1 cellular context compared by ENCODE assay signal in the genomic region with DNA sequence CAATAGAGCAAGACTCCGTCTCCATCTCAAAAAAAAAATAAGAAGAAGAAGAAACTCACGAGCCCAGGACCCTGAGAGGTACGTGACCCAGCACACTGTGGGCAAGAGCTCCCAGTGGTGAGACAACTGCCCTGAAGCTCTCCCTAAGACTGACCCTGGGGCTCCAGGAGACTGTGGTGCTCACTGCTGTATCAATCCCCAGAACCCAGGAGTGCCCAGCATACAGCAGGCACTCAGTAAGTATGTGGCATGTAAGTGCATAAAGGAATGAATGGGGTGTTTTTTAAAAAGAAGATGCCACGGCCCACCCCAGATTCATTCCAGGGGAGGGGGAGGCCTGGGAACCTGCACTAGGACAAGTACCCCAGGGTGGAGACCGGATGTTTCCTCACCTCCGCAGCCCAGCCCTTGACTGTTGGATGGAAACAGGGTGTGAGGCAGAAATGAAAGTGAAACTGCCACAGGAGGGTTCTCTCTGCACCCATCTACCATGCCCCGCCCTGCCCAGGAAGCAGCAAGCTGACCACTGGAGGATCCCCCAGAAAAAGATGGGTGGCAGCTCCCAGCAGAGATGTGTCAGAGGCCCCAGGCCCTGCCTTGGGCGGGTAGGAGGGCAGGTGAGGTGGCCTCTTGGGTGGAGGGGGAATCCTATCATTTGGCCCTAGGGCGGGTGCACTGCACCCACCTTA.
TF ChIP-seq lines count a peak whose summit lies in the region.

No MANE protein-coding gene starts in this region.

TF ChIP-seq in H1, 55 proteins besides CTCF, POLR2A, EP300 and RAD21:
- TF ChIP-seq SIX5 (IDR thresholded peaks at IDR 0.05; ENCODE audit: low read depth, low read length) (no peak), CHD2 (IDR thresholded peaks at IDR 0.05; ENCODE audit: low read length) (no peak), TAF7 (optimal IDR thresholded peaks at IDR 0.05; ENCODE audit: borderline replicate concordance, low read depth, low read length) (no peak), NRF1 (IDR thresholded peaks at IDR 0.05; ENCODE audit: low read depth, low read length) (no peak), SUZ12 (IDR thresholded peaks at IDR 0.05; ENCODE audit: low read length) (no peak), ATF3 (IDR thresholded peaks at IDR 0.05; ENCODE audit: insufficient read depth, low read depth, low read length) (no peak), KDM5A (IDR thresholded peaks at IDR 0.05; ENCODE audit: low read length) (no peak), CEBPB (IDR thresholded peaks at IDR 0.05; ENCODE audit: low read depth, low read length) (no peak), SP2 (IDR thresholded peaks at IDR 0.05; ENCODE audit: low read length) (no peak), CHD1 (IDR thresholded peaks at IDR 0.05; ENCODE audit: low read depth, low read length) (no peak), KDM1A (IDR thresholded peaks at IDR 0.05; ENCODE audit: borderline replicate concordance, low read length) (no peak), GABPA (IDR thresholded peaks at IDR 0.05; ENCODE audit: borderline replicate concordance, insufficient read depth, low read length) (no peak), RNF2 (IDR thresholded peaks at IDR 0.05; ENCODE audit: borderline replicate concordance, low read depth, low read length, missing control alignments, poor library complexity, severe bottlenecking) (no peak), NANOG (IDR thresholded peaks at IDR 0.05; ENCODE audit: insufficient read depth, low read depth, low read length, poor library complexity, severe bottlenecking) (no peak), RBBP5 (IDR thresholded peaks at IDR 0.05; ENCODE audit: borderline replicate concordance, low read depth, low read length) (no peak), SAP30 (IDR thresholded peaks at IDR 0.05; ENCODE audit: insufficient read depth, insufficient replicate concordance, low read length) (no peak), TAF1 (IDR thresholded peaks at IDR 0.05; ENCODE audit: low read depth, low read length) (no peak), JUND (IDR thresholded peaks at IDR 0.05; ENCODE audit: low read length) (no peak), RXRA (IDR thresholded peaks at IDR 0.05; ENCODE audit: insufficient read depth, low read depth, low read length) (no peak)
- TF ChIP-seq, protein P1, sequence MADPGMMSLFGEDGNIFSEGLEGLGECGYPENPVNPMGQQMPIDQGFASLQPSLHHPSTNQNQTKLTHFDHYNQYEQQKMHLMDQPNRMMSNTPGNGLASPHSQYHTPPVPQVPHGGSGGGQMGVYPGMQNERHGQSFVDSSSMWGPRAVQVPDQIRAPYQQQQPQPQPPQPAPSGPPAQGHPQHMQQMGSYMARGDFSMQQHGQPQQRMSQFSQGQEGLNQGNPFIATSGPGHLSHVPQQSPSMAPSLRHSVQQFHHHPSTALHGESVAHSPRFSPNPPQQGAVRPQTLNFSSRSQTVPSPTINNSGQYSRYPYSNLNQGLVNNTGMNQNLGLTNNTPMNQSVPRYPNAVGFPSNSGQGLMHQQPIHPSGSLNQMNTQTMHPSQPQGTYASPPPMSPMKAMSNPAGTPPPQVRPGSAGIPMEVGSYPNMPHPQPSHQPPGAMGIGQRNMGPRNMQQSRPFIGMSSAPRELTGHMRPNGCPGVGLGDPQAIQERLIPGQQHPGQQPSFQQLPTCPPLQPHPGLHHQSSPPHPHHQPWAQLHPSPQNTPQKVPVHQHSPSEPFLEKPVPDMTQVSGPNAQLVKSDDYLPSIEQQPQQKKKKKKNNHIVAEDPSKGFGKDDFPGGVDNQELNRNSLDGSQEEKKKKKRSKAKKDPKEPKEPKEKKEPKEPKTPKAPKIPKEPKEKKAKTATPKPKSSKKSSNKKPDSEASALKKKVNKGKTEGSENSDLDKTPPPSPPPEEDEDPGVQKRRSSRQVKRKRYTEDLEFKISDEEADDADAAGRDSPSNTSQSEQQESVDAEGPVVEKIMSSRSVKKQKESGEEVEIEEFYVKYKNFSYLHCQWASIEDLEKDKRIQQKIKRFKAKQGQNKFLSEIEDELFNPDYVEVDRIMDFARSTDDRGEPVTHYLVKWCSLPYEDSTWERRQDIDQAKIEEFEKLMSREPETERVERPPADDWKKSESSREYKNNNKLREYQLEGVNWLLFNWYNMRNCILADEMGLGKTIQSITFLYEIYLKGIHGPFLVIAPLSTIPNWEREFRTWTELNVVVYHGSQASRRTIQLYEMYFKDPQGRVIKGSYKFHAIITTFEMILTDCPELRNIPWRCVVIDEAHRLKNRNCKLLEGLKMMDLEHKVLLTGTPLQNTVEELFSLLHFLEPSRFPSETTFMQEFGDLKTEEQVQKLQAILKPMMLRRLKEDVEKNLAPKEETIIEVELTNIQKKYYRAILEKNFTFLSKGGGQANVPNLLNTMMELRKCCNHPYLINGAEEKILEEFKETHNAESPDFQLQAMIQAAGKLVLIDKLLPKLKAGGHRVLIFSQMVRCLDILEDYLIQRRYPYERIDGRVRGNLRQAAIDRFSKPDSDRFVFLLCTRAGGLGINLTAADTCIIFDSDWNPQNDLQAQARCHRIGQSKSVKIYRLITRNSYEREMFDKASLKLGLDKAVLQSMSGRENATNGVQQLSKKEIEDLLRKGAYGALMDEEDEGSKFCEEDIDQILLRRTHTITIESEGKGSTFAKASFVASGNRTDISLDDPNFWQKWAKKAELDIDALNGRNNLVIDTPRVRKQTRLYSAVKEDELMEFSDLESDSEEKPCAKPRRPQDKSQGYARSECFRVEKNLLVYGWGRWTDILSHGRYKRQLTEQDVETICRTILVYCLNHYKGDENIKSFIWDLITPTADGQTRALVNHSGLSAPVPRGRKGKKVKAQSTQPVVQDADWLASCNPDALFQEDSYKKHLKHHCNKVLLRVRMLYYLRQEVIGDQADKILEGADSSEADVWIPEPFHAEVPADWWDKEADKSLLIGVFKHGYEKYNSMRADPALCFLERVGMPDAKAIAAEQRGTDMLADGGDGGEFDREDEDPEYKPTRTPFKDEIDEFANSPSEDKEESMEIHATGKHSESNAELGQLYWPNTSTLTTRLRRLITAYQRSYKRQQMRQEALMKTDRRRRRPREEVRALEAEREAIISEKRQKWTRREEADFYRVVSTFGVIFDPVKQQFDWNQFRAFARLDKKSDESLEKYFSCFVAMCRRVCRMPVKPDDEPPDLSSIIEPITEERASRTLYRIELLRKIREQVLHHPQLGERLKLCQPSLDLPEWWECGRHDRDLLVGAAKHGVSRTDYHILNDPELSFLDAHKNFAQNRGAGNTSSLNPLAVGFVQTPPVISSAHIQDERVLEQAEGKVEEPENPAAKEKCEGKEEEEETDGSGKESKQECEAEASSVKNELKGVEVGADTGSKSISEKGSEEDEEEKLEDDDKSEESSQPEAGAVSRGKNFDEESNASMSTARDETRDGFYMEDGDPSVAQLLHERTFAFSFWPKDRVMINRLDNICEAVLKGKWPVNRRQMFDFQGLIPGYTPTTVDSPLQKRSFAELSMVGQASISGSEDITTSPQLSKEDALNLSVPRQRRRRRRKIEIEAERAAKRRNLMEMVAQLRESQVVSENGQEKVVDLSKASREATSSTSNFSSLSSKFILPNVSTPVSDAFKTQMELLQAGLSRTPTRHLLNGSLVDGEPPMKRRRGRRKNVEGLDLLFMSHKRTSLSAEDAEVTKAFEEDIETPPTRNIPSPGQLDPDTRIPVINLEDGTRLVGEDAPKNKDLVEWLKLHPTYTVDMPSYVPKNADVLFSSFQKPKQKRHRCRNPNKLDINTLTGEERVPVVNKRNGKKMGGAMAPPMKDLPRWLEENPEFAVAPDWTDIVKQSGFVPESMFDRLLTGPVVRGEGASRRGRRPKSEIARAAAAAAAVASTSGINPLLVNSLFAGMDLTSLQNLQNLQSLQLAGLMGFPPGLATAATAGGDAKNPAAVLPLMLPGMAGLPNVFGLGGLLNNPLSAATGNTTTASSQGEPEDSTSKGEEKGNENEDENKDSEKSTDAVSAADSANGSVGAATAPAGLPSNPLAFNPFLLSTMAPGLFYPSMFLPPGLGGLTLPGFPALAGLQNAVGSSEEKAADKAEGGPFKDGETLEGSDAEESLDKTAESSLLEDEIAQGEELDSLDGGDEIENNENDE (IDR thresholded peaks at IDR 0.05; ENCODE audit: insufficient replicate concordance, low read length): no peak
